1 cellular context compared by ENCODE assay signal in genomic region chr15:65056868-65057548, GRCh38.
TF ChIP-seq lines count a peak whose summit lies in the region.

No MANE protein-coding gene starts in this region.

TF ChIP-seq in HepG2, 621 proteins besides CTCF, POLR2A, EP300 and RAD21 (continued from another document and continues in another):
- TF ChIP-seq MLXIP (CRISPR knock-in tag; IDR thresholded peaks at IDR 0.05; ENCODE audit: borderline replicate concordance) = no peak
- TF ChIP-seq YEATS4 (CRISPR knock-in tag; IDR thresholded peaks at IDR 0.05; ENCODE audit: borderline replicate concordance) = peak; percentile 52; the same call in 1 of the 2 replicates
- peak in 1 of 2 experiments; percentile 68; a peak in 2 of 4 replicates for TF ChIP-seq KLF16 (CRISPR knock-in tag; IDR thresholded peaks at IDR 0.05)
- peak; percentile 82 for TF ChIP-seq ZBTB7A (CRISPR knock-in tag; IDR thresholded peaks at IDR 0.05)
- TF ChIP-seq, protein P1, sequence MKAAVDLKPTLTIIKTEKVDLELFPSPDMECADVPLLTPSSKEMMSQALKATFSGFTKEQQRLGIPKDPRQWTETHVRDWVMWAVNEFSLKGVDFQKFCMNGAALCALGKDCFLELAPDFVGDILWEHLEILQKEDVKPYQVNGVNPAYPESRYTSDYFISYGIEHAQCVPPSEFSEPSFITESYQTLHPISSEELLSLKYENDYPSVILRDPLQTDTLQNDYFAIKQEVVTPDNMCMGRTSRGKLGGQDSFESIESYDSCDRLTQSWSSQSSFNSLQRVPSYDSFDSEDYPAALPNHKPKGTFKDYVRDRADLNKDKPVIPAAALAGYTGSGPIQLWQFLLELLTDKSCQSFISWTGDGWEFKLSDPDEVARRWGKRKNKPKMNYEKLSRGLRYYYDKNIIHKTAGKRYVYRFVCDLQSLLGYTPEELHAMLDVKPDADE (CRISPR knock-in tag; IDR thresholded peaks at IDR 0.05) = no peak
- TF ChIP-seq ZNF557 (CRISPR knock-in tag; IDR thresholded peaks at IDR 0.05) = no peak
- TF ChIP-seq TCF12 (IDR thresholded peaks at IDR 0.05) = no peak
- no peak for TF ChIP-seq TCF12 (CRISPR knock-in tag; IDR thresholded peaks at IDR 0.05)
- TF ChIP-seq ZBTB2 (CRISPR knock-in tag; IDR thresholded peaks at IDR 0.05; ENCODE audit: low read depth) = no peak
- TF ChIP-seq MEF2D (CRISPR knock-in tag; IDR thresholded peaks at IDR 0.05) = peak; percentile 36; the same call in 1 of the 2 replicates
- TF ChIP-seq POLR2G (IDR thresholded peaks at IDR 0.05; ENCODE audit: low read depth, low read length) = peak; percentile 38; the same call in 1 of the 2 replicates
- TF ChIP-seq FOXO1 (CRISPR knock-in tag; IDR thresholded peaks at IDR 0.05) = peak; percentile 35; the same call in 1 of the 2 replicates
- TF ChIP-seq, protein P2, sequence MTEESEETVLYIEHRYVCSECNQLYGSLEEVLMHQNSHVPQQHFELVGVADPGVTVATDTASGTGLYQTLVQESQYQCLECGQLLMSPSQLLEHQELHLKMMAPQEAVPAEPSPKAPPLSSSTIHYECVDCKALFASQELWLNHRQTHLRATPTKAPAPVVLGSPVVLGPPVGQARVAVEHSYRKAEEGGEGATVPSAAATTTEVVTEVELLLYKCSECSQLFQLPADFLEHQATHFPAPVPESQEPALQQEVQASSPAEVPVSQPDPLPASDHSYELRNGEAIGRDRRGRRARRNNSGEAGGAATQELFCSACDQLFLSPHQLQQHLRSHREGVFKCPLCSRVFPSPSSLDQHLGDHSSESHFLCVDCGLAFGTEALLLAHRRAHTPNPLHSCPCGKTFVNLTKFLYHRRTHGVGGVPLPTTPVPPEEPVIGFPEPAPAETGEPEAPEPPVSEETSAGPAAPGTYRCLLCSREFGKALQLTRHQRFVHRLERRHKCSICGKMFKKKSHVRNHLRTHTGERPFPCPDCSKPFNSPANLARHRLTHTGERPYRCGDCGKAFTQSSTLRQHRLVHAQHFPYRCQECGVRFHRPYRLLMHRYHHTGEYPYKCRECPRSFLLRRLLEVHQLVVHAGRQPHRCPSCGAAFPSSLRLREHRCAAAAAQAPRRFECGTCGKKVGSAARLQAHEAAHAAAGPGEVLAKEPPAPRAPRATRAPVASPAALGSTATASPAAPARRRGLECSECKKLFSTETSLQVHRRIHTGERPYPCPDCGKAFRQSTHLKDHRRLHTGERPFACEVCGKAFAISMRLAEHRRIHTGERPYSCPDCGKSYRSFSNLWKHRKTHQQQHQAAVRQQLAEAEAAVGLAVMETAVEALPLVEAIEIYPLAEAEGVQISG (CRISPR knock-in tag; IDR thresholded peaks at IDR 0.05) = peak; percentile 54; the same call in 1 of the 2 replicates
- TF ChIP-seq ZNF335 (CRISPR knock-in tag; IDR thresholded peaks at IDR 0.05) = peak; percentile 56; the same call in 1 of the 2 replicates
- TF ChIP-seq ZNF235 (CRISPR knock-in tag; IDR thresholded peaks at IDR 0.05; ENCODE audit: borderline replicate concordance) = no peak
- TF ChIP-seq NR1H2 (CRISPR knock-in tag; IDR thresholded peaks at IDR 0.05; ENCODE audit: borderline replicate concordance, low read depth) = no peak
- TF ChIP-seq ZNF331 (CRISPR knock-in tag; IDR thresholded peaks at IDR 0.05) = peak; percentile 79
- TF ChIP-seq ZSCAN9 (CRISPR knock-in tag; IDR thresholded peaks at IDR 0.05; ENCODE audit: borderline replicate concordance) = peak; percentile 89
- TF ChIP-seq, protein P3, sequence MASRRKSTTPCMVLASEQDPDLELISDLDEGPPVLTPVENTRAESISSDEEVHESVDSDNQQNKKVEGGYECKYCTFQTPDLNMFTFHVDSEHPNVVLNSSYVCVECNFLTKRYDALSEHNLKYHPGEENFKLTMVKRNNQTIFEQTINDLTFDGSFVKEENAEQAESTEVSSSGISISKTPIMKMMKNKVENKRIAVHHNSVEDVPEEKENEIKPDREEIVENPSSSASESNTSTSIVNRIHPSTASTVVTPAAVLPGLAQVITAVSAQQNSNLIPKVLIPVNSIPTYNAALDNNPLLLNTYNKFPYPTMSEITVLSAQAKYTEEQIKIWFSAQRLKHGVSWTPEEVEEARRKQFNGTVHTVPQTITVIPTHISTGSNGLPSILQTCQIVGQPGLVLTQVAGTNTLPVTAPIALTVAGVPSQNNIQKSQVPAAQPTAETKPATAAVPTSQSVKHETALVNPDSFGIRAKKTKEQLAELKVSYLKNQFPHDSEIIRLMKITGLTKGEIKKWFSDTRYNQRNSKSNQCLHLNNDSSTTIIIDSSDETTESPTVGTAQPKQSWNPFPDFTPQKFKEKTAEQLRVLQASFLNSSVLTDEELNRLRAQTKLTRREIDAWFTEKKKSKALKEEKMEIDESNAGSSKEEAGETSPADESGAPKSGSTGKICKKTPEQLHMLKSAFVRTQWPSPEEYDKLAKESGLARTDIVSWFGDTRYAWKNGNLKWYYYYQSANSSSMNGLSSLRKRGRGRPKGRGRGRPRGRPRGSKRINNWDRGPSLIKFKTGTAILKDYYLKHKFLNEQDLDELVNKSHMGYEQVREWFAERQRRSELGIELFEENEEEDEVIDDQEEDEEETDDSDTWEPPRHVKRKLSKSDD (CRISPR knock-in tag; IDR thresholded peaks at IDR 0.05; ENCODE audit: low read depth) = 0 out of 2 replicates have a peak, but pooled peaks have one; percentile 21
- TF ChIP-seq PAF1 (CRISPR knock-in tag; IDR thresholded peaks at IDR 0.05) = no peak
- no peak for TF ChIP-seq ZNF20 (CRISPR knock-in tag; IDR thresholded peaks at IDR 0.05)
- peak; percentile 74 for TF ChIP-seq NFYB (CRISPR knock-in tag; IDR thresholded peaks at IDR 0.05)
- peak; percentile 66 for TF ChIP-seq MED1 (CRISPR knock-in tag; IDR thresholded peaks at IDR 0.05)
- TF ChIP-seq, protein P4, sequence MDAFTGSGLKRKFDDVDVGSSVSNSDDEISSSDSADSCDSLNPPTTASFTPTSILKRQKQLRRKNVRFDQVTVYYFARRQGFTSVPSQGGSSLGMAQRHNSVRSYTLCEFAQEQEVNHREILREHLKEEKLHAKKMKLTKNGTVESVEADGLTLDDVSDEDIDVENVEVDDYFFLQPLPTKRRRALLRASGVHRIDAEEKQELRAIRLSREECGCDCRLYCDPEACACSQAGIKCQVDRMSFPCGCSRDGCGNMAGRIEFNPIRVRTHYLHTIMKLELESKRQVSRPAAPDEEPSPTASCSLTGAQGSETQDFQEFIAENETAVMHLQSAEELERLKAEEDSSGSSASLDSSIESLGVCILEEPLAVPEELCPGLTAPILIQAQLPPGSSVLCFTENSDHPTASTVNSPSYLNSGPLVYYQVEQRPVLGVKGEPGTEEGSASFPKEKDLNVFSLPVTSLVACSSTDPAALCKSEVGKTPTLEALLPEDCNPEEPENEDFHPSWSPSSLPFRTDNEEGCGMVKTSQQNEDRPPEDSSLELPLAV (CRISPR knock-in tag; conservative IDR thresholded peaks at IDR 0.05; ENCODE audit: low read depth) = no peak
- TF ChIP-seq, protein P5, sequence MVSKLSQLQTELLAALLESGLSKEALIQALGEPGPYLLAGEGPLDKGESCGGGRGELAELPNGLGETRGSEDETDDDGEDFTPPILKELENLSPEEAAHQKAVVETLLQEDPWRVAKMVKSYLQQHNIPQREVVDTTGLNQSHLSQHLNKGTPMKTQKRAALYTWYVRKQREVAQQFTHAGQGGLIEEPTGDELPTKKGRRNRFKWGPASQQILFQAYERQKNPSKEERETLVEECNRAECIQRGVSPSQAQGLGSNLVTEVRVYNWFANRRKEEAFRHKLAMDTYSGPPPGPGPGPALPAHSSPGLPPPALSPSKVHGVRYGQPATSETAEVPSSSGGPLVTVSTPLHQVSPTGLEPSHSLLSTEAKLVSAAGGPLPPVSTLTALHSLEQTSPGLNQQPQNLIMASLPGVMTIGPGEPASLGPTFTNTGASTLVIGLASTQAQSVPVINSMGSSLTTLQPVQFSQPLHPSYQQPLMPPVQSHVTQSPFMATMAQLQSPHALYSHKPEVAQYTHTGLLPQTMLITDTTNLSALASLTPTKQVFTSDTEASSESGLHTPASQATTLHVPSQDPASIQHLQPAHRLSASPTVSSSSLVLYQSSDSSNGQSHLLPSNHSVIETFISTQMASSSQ (IDR thresholded peaks at IDR 0.05; ENCODE audit: low read depth) = no peak
- TF ChIP-seq, protein P5 (CRISPR knock-in tag; IDR thresholded peaks at IDR 0.05; ENCODE audit: borderline replicate concordance) = 0 out of 2 replicates have a peak, but pooled peaks have one; percentile 45
- TF ChIP-seq, protein P6, sequence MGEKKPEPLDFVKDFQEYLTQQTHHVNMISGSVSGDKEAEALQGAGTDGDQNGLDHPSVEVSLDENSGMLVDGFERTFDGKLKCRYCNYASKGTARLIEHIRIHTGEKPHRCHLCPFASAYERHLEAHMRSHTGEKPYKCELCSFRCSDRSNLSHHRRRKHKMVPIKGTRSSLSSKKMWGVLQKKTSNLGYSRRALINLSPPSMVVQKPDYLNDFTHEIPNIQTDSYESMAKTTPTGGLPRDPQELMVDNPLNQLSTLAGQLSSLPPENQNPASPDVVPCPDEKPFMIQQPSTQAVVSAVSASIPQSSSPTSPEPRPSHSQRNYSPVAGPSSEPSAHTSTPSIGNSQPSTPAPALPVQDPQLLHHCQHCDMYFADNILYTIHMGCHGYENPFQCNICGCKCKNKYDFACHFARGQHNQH (CRISPR knock-in tag; IDR thresholded peaks at IDR 0.05) = 0 out of 2 replicates have a peak, but pooled peaks have one; percentile 48
- TF ChIP-seq NFYC (CRISPR knock-in tag; IDR thresholded peaks at IDR 0.05) = peak; percentile 74
- peak; percentile 25; the same call in 1 of the 2 replicates for TF ChIP-seq ZBTB38 (CRISPR knock-in tag; IDR thresholded peaks at IDR 0.05)
- TF ChIP-seq HOXD1 (CRISPR knock-in tag; IDR thresholded peaks at IDR 0.05) = 0 out of 2 replicates have a peak, but pooled peaks have one; percentile 47
- 0 out of 2 replicates have a peak, but pooled peaks have one; percentile 39 for TF ChIP-seq AKAP8 (CRISPR knock-in tag; IDR thresholded peaks at IDR 0.05)
- TF ChIP-seq ESRRA (CRISPR knock-in tag; IDR thresholded peaks at IDR 0.05; ENCODE audit: low read depth) = peak; percentile 64; the same call in 1 of the 2 replicates
- TF ChIP-seq, protein P7, sequence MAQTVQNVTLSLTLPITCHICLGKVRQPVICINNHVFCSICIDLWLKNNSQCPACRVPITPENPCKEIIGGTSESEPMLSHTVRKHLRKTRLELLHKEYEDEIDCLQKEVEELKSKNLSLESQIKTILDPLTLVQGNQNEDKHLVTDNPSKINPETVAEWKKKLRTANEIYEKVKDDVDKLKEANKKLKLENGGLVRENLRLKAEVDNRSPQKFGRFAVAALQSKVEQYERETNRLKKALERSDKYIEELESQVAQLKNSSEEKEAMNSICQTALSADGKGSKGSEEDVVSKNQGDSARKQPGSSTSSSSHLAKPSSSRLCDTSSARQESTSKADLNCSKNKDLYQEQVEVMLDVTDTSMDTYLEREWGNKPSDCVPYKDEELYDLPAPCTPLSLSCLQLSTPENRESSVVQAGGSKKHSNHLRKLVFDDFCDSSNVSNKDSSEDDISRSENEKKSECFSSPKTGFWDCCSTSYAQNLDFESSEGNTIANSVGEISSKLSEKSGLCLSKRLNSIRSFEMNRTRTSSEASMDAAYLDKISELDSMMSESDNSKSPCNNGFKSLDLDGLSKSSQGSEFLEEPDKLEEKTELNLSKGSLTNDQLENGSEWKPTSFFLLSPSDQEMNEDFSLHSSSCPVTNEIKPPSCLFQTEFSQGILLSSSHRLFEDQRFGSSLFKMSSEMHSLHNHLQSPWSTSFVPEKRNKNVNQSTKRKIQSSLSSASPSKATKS (CRISPR knock-in tag; IDR thresholded peaks at IDR 0.05) = no peak
- peak; percentile 91 for TF ChIP-seq HNF4G (IDR thresholded peaks at IDR 0.05; ENCODE audit: borderline replicate concordance, low read depth, low read length)
- TF ChIP-seq HNF4G (CRISPR knock-in tag; IDR thresholded peaks at IDR 0.05; ENCODE audit: borderline replicate concordance, low read depth) = peak; percentile 94
- TF ChIP-seq MIXL1 (CRISPR knock-in tag; IDR thresholded peaks at IDR 0.05) = peak; percentile 35; the same call in 1 of the 2 replicates
- TF ChIP-seq HIVEP1 (CRISPR knock-in tag; IDR thresholded peaks at IDR 0.05) = peak; percentile 79
- 0 out of 2 replicates have a peak, but pooled peaks have one; percentile 50 for TF ChIP-seq ZNF12 (CRISPR knock-in tag; IDR thresholded peaks at IDR 0.05)
- TF ChIP-seq CBX5 (CRISPR knock-in tag; IDR thresholded peaks at IDR 0.05; ENCODE audit: borderline replicate concordance) = peak; percentile 74; the same call in 1 of the 2 replicates
- no peak for TF ChIP-seq ZNF367 (CRISPR knock-in tag; IDR thresholded peaks at IDR 0.05; ENCODE audit: borderline replicate concordance)
